In genomic region chr12:98399532-98399931, GRCh38 we compare ENCODE assay signal across 1 cellular context.
TF ChIP-seq lines count a peak whose summit lies in the region.

No MANE protein-coding gene starts in this region.

TF ChIP-seq in HEK293, 187 proteins besides CTCF, POLR2A, EP300 and RAD21 (continued from another document):
- no peak for TF ChIP-seq ZNF518A (tag by site-specific recombination; conservative IDR thresholded peaks at IDR 0.05; ENCODE audit: low read depth)
- no peak for TF ChIP-seq MZF1 (tag by site-specific recombination; IDR thresholded peaks at IDR 0.05; ENCODE audit: borderline replicate concordance)
- TF ChIP-seq ZFHX2 (tag by site-specific recombination; conservative IDR thresholded peaks at IDR 0.05), result peak; percentile 97
- no peak for TF ChIP-seq ZNF202 (tag by site-specific recombination; IDR thresholded peaks at IDR 0.05; ENCODE audit: borderline replicate concordance)
- TF ChIP-seq PRDM6 (tag by site-specific recombination; IDR thresholded peaks at IDR 0.05), result no peak
- no peak for TF ChIP-seq RBAK (tag by site-specific recombination; IDR thresholded peaks at IDR 0.05)
- TF ChIP-seq ZNF140 (tag by site-specific recombination; IDR thresholded peaks at IDR 0.05), result no peak
- TF ChIP-seq ZIC2 (tag by site-specific recombination; IDR thresholded peaks at IDR 0.05), result peak; percentile 77
- TF ChIP-seq HOXD13 (CRISPR knock-in tag; IDR thresholded peaks at IDR 0.05; ENCODE audit: borderline replicate concordance), result no peak
- TF ChIP-seq ZEB2 (tag by site-specific recombination; IDR thresholded peaks at IDR 0.05), result no peak
- no peak for TF ChIP-seq TRIM28 (IDR thresholded peaks at IDR 0.05; ENCODE audit: borderline replicate concordance, low read length)
- TF ChIP-seq PRDM10 (tag by site-specific recombination; IDR thresholded peaks at IDR 0.05), result no peak
- TF ChIP-seq KLF1 (tag by site-specific recombination; IDR thresholded peaks at IDR 0.05), result 0 out of 2 replicates have a peak, but pooled peaks have one; percentile 17
- TF ChIP-seq ZNF311 (tag by site-specific recombination; IDR thresholded peaks at IDR 0.05; ENCODE audit: borderline replicate concordance), result no peak
- TF ChIP-seq ZNF398 (tag by site-specific recombination; IDR thresholded peaks at IDR 0.05), result peak; percentile 54
- no peak for TF ChIP-seq ZNF510 (tag by site-specific recombination; IDR thresholded peaks at IDR 0.05; ENCODE audit: insufficient replicate concordance)
- TF ChIP-seq ZNF792 (tag by site-specific recombination; IDR thresholded peaks at IDR 0.05), result no peak
- TF ChIP-seq ZNF701 (tag by site-specific recombination; IDR thresholded peaks at IDR 0.05), result no peak
- no peak for TF ChIP-seq SALL2 (tag by site-specific recombination; IDR thresholded peaks at IDR 0.05; ENCODE audit: borderline replicate concordance)
- no peak for TF ChIP-seq ZNF664 (tag by site-specific recombination; IDR thresholded peaks at IDR 0.05)
- 0 out of 2 replicates have a peak, but pooled peaks have one; percentile 28 for TF ChIP-seq KLF7 (tag by site-specific recombination; IDR thresholded peaks at IDR 0.05; ENCODE audit: borderline replicate concordance)
- peak; percentile 75 for TF ChIP-seq KLF10 (tag by site-specific recombination; IDR thresholded peaks at IDR 0.05)
- peak; percentile 75; the same call in 1 of the 2 replicates for TF ChIP-seq ZNF18 (tag by site-specific recombination; IDR thresholded peaks at IDR 0.05)
- TF ChIP-seq PATZ1 (tag by site-specific recombination; IDR thresholded peaks at IDR 0.05), result 0 out of 2 replicates have a peak, but pooled peaks have one; percentile 35
- TF ChIP-seq EGR2 (tag by site-specific recombination; IDR thresholded peaks at IDR 0.05; ENCODE audit: low read depth), result peak; percentile 95
- TF ChIP-seq KLF16 (tag by site-specific recombination; IDR thresholded peaks at IDR 0.05), result no peak
- no peak for TF ChIP-seq ZBTB49 (tag by site-specific recombination; IDR thresholded peaks at IDR 0.05; ENCODE audit: low read depth)
- TF ChIP-seq GLI2 (tag by site-specific recombination; IDR thresholded peaks at IDR 0.05; ENCODE audit: borderline replicate concordance, low read depth), result no peak
- peak; percentile 46 for TF ChIP-seq ZNF335 (tag by site-specific recombination; conservative IDR thresholded peaks at IDR 0.05)
- no peak for TF ChIP-seq YY1 (tag by site-specific recombination; IDR thresholded peaks at IDR 0.05)
- no peak for TF ChIP-seq ZNF366 (tag by site-specific recombination; conservative IDR thresholded peaks at IDR 0.05)
- no peak for TF ChIP-seq ZNF639 (tag by site-specific recombination; IDR thresholded peaks at IDR 0.05)
- no peak for TF ChIP-seq ZNF341 (tag by site-specific recombination; IDR thresholded peaks at IDR 0.05; ENCODE audit: low read depth)
- no peak for TF ChIP-seq ZNF449 (tag by site-specific recombination; IDR thresholded peaks at IDR 0.05)
- TF ChIP-seq ZNF184 (tag by site-specific recombination; IDR thresholded peaks at IDR 0.05), result no peak
- TF ChIP-seq ZNF37A (tag by site-specific recombination; IDR thresholded peaks at IDR 0.05), result no peak
- TF ChIP-seq MEIS1 (CRISPR knock-in tag; IDR thresholded peaks at IDR 0.05; ENCODE audit: borderline replicate concordance), result no peak
- no peak for TF ChIP-seq ZNF133 (tag by site-specific recombination; IDR thresholded peaks at IDR 0.05)
TF ChIP-seq in HEK293: peak in this region for 14.
